Comparison of ENCODE assay signal across 9 cellular contexts in genomic region chr12:51183816-51184215, GRCh38. TPM values are rescaled to one million over a fixed set of nuclear protein-coding genes. Genes with fewer than 3 reads are reported as not detected.
DNase-seq lines count a peak whose midpoint lies in the region; ATAC-seq, FAIRE-seq and TF ChIP-seq lines count a peak whose summit lies in the region.
"Had no signal": no experiment of that assay in that cellular context is flagged by ENCODE, and none has a peak within 500 bp of the region (broad histone marks: within the 10 kb centered on the region; RNA-seq: fewer than 3 reads in every experiment).

No MANE protein-coding gene starts in this region.

- H3K36me3 Mint-ChIP-seq in Caco-2 (ENCODE audit: insufficient read depth, unreplicated experiment), result no peaks in the 10 kb centered on the region
- H3K36me3 Mint-ChIP-seq: natural killer cell treated with Interleukin-12 subunit alpha and Interleukin-12 subunit beta and Interleukin-15 and Interleukin-18, amount 100 ng/mL, for 72 hours had no signal

- TF ChIP-seq CTCF in PC-3 (conservative IDR thresholded peaks at IDR 0.05; ENCODE audit: low read depth, low read length) (no peak), cardiac muscle cell (IDR thresholded peaks at IDR 0.05; ENCODE audit: low read depth, low read length) (no peak), Caco-2 (IDR thresholded peaks at IDR 0.05; ENCODE audit: insufficient read depth in 1 of 2, low read depth in 1 of 2, low read length in 1 of 2, severe bottlenecking in 1 of 2, unreplicated experiment in 1 of 2) (no peak)

- no peak for TF ChIP-seq EP300 in Ishikawa (IDR thresholded peaks at IDR 0.05; ENCODE audit: borderline replicate concordance)

- no peak for TF ChIP-seq RAD21 in Ishikawa (IDR thresholded peaks at IDR 0.05; ENCODE audit: low read depth)

- H3K4me2 ChIP-seq in PC-3 (ENCODE audit: low read length), result no peak overlapping the region

- H3K27ac ChIP-seq in PC-3 (ENCODE audit: low read length) (no peak overlapping the region), cardiac muscle cell (peak overlapping the region; percentile 11), small intestine (ENCODE audit: low read depth in 1 of 2, low read length in 1 of 2) (no peak overlapping the region)

- H3K4me3 Mint-ChIP-seq in Caco-2 (ENCODE audit: unreplicated experiment), result no peak overlapping the region
- H3K4me3 Mint-ChIP-seq: natural killer cell treated with Interleukin-12 subunit alpha and Interleukin-12 subunit beta and Interleukin-15 and Interleukin-18, amount 100 ng/mL, for 72 hours had no signal

- H3K9me3 ChIP-seq in PC-3 (ENCODE audit: low read length), result no peaks in the 10 kb centered on the region
- no peaks in the 10 kb centered on the region for H3K9me3 ChIP-seq in cardiac muscle cell (ENCODE audit: low read depth)
- no peaks in the 10 kb centered on the region for H3K9me3 ChIP-seq in small intestine (ENCODE audit: control insufficient read depth, low read depth)
- H3K9me3 ChIP-seq in Caco-2, result no peaks in the 10 kb centered on the region

- no peak for FAIRE-seq in small intestine (lab: Jason Lieb, UNC)

- DNase-seq in PC-3 (peak; percentile 1), cardiac muscle cell (ENCODE audit: low read depth in 1 of 2, low spot score in 1 of 2) (peak; percentile 77 to 80), small intestine (peak; percentile 5), Caco-2 (no peak)
- DNase-seq in activated CD8-positive, alpha-beta memory T cell treated with anti-CD3 and anti-CD28 coated beads for 24 hours, result no peak
- DNase-seq: activated CD8-positive, alpha-beta memory T cell treated with anti-CD3 and anti-CD28 coated beads, Interleukin-2, amount 50 U/mL, for 48 hours had no signal

- H3K9me3 Mint-ChIP-seq in Caco-2 (ENCODE audit: unreplicated experiment), result no peaks in the 10 kb centered on the region
- H3K9me3 Mint-ChIP-seq: natural killer cell treated with Interleukin-12 subunit alpha and Interleukin-12 subunit beta and Interleukin-15 and Interleukin-18, amount 100 ng/mL, for 72 hours had no signal

- no peak overlapping the region for H3K9ac ChIP-seq in PC-3 (ENCODE audit: low read length)

- intact Hi-C loops in PC-3 (cut with micrococcal nuclease) (no loop called here), Caco-2 (cut with micrococcal nuclease; ENCODE audit: unreplicated experiment) (no loop called here)

- no peak overlapping the region for H2AFZ ChIP-seq in PC-3 (ENCODE audit: low read length)

- BruUV-seq in PC-3 (replicated peaks; lab: Mats Ljungman, UMichigan) (no TSS peak), Caco-2 (replicated peaks; lab: Mats Ljungman, UMichigan) (no TSS peak)

- no peaks in the 10 kb centered on the region for H3K27me3 ChIP-seq in PC-3 (ENCODE audit: low read length)
- H3K27me3 ChIP-seq in cardiac muscle cell, result no peaks in the 10 kb centered on the region
- H3K27me3 ChIP-seq in small intestine (ENCODE audit: control insufficient read depth in 2 of 2, insufficient read depth in 2 of 2, low read length in 2 of 2), result no peaks in the 10 kb centered on the region
- H3K27me3 ChIP-seq in Caco-2 (replicated peaks; ENCODE audit: control insufficient read depth, insufficient read depth, low read length), result no peaks in the 10 kb centered on the region

- H3K79me2 ChIP-seq in PC-3 (ENCODE audit: low read length), result no peaks in the 10 kb centered on the region

- no peaks in the 10 kb centered on the region for H3K27me3 Mint-ChIP-seq in Caco-2 (ENCODE audit: insufficient read depth, unreplicated experiment)
- H3K27me3 Mint-ChIP-seq: natural killer cell treated with Interleukin-12 subunit alpha and Interleukin-12 subunit beta and Interleukin-15 and Interleukin-18, amount 100 ng/mL, for 72 hours had no signal

- no peaks in the 10 kb centered on the region for H3K4me1 ChIP-seq in PC-3 (ENCODE audit: insufficient read depth, low read length)
- no peaks in the 10 kb centered on the region for H3K4me1 ChIP-seq in cardiac muscle cell (ENCODE audit: low read depth)
- H3K4me1 ChIP-seq in small intestine (ENCODE audit: control insufficient read depth in 2 of 2, insufficient read depth in 1 of 2, low read depth in 1 of 2, low read length in 1 of 2), result no peaks in the 10 kb centered on the region
- H3K4me1 ChIP-seq in Caco-2, result no peaks in the 10 kb centered on the region

- no peak overlapping the region for H3K27ac Mint-ChIP-seq in Caco-2 (ENCODE audit: unreplicated experiment)
- H3K27ac Mint-ChIP-seq: natural killer cell treated with Interleukin-12 subunit alpha and Interleukin-12 subunit beta and Interleukin-15 and Interleukin-18, amount 100 ng/mL, for 72 hours had no signal

- H4K20me1 ChIP-seq in PC-3 (ENCODE audit: low read length), result no peaks in the 10 kb centered on the region

- H3K36me3 ChIP-seq in PC-3 (ENCODE audit: low read depth, low read length), result no peaks in the 10 kb centered on the region
- no peaks in the 10 kb centered on the region for H3K36me3 ChIP-seq in cardiac muscle cell
- H3K36me3 ChIP-seq in small intestine (ENCODE audit: control insufficient read depth in 2 of 2, insufficient read depth in 2 of 2, low read length in 2 of 2), result no peaks in the 10 kb centered on the region
- no peaks in the 10 kb centered on the region for H3K36me3 ChIP-seq in Caco-2 (ENCODE audit: control insufficient read depth, insufficient read depth, low read length)

- 30 to 47% (median 38%) methylated on average over 3 of the region's 3 CpGs for WGBS in small intestine, 3 donors

- H3K4me1 Mint-ChIP-seq in Caco-2 (ENCODE audit: low read depth, unreplicated experiment), result peaks cover 5% of the 10 kb centered on the region

- H3F3A ChIP-seq in PC-3 (ENCODE audit: low read length, unreplicated experiment), result no peaks in the 10 kb centered on the region

- H3K4me3 ChIP-seq in PC-3 (ENCODE audit: low read length) (no peak overlapping the region), cardiac muscle cell (no peak overlapping the region), small intestine (ENCODE audit: low read depth in 1 of 2, low read length in 2 of 2) (no peak overlapping the region), Caco-2 (ENCODE audit: low read depth, low read length) (no peak overlapping the region)

- ATAC-seq in PC-3 (no peak), HG03378 (IDR thresholded peaks at IDR 0.05; ENCODE audit: unreplicated experiment) (no peak)
- ATAC-seq: natural killer cell treated with Interleukin-12 subunit alpha and Interleukin-12 subunit beta and Interleukin-15 and Interleukin-18, amount 100 ng/mL, for 72 hours had no signal

- POLR2A ChIA-PET in PC-3 (lab: Charles Lee; ENCODE audit: unreplicated experiment) (no interaction called here), Caco-2 (lab: Charles Lee) (no interaction called here)

- CTCF ChIA-PET in PC-3 (lab: Charles Lee), result no interaction called here
- CTCF ChIA-PET in Caco-2 (lab: Charles Lee), result no interaction called here

- H3K9me2 ChIP-seq in PC-3 (replicated peaks; ENCODE audit: low read length), result no peaks in the 10 kb centered on the region

TF ChIP-seq in Ishikawa, 13 proteins besides CTCF, POLR2A, EP300 and RAD21:
- TF ChIP-seq NFIC (IDR thresholded peaks at IDR 0.05), result peak; percentile 66
- TF ChIP-seq EGR1 (IDR thresholded peaks at IDR 0.05), result no peak
TF ChIP-seq in Ishikawa: peak in this region for 1.

RNA-seq across cellular contexts. Expression of gene TFCP2, which starts 10.9 kb away (rescaled TPM):
- total RNA-seq in PC-3 (2014; rRNA removed) (23.2 and 27.3 TPM in 2 replicates), cardiac muscle cell (8.2 and 12.2 TPM in 2 replicates), Caco-2 (2022) (51.4 and 52.6 TPM in 2 replicates)
- polyA plus RNA-seq in cardiac muscle cell (17.0 and 26.6 TPM in 2 replicates), small intestine (10 to 100 TPM in 1 of 3 donors, 1 to 10 TPM in 2; 8.6 to 17.4 (median 9.8) TPM)

RNA-seq across cellular contexts. Expression of gene POU6F1, which starts 34.0 kb away (rescaled TPM):
- total RNA-seq in PC-3 (2014; rRNA removed) (0.17 and 6.9 TPM in 2 replicates), cardiac muscle cell (1.5 and 3.8 TPM in 2 replicates), Caco-2 (2022) (4.1 and 5.3 TPM in 2 replicates)
- polyA plus RNA-seq in cardiac muscle cell (3.4 and 6.6 TPM in 2 replicates), small intestine (1 to 10 TPM in 2 of 3 donors, under 1 TPM in 1; 0.22 to 4.5 (median 2.4) TPM)

RNA-seq across cellular contexts. Expression of gene DAZAP2, which starts 54.8 kb away (rescaled TPM):
- total RNA-seq in PC-3 (2014; rRNA removed) (56.1 and 57.4 TPM in 2 replicates), cardiac muscle cell (105 and 131 TPM in 2 replicates), Caco-2 (2022) (84.9 and 100 TPM in 2 replicates)
- polyA plus RNA-seq in cardiac muscle cell (147 and 191 TPM in 2 replicates), small intestine (100 to 1,000 TPM; 325 to 498 (median 473) TPM)

Comparison
In these comparisons a context has a peak if more than half of its experiments do, and no peak if none do; other contexts are left out.
1. DNase-seq: peak in PC-3 (single experiment), cardiac muscle cell (2 of 2) and small intestine (single experiment); none in Caco-2 (0 of 2) and activated CD8-positive, alpha-beta memory T cell treated with anti-CD3 and anti-CD28 coated beads for 24 hours (single experiment).